ENCODE assay signal across 8 cellular contexts in the genomic region with DNA sequence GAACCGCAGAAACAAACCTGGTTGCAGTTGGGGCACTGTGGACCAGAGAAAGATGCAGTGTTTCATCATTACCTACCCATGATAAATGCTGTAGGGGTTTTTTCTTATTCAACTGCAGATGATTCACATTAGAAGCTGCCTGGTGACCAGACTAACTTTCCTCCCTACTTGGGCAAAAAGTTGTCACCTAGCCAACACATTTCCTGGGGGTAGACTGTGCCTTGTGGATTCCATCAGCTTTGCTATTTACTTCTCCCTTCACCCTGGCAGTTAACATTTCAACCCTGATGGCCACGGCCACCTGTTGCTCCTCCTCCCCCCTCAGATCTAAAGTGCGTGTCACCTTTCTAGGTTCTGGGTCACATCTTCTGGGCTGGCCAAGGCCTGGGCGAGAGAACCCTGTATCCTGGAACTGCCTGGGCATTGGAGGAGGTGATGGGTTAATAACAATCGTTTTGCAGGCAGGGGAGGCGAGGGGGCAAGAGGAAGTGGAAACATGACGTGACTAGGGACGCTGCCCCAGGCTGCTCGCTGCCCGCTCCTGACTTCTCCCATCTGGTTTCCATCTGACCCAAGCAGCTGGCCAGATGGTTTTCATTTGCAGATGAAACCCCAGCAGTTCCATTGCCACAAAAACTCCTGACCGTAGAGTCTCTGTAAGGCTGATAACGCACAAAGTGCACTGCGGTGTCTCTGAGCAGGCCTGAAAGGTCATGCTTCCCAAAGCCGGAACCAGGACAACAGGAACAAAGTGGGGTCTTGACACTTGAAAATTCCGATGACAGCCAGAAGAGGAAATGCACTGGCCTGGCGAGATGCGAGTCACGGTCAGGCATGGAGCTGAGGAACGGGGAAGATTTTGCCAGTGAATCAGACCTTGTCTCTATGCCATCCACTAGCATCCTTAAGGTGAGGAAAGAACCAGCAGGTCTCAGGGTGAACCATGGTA. TPM values are rescaled to one million over a fixed set of nuclear protein-coding genes. Genes with fewer than 3 reads are reported as not detected.
DNase-seq lines count a peak whose midpoint lies in the region; ATAC-seq and TF ChIP-seq lines count a peak whose summit lies in the region.

No MANE protein-coding gene starts in this region.

- no peaks in the 10 kb centered on the region for H3K36me3 Mint-ChIP-seq in mesothelial cell of epicardium

- intact Hi-C loops in uterus (cut with DNase I; ENCODE audit: low total_unique reads) = no loop called here

- H3K4me3 Mint-ChIP-seq in mesothelial cell of epicardium = peak overlapping the region; percentile 9

- H3K4me1 Mint-ChIP-seq in mesothelial cell of epicardium = peaks cover 58% of the 10 kb centered on the region

- H3K4me3 ChIP-seq in duodenal mucosa (ENCODE audit: low read depth in 1 of 2, low read length in 2 of 2) (no peak overlapping the region), uterus (no peak overlapping the region)

- H3K27me3 ChIP-seq in duodenal mucosa (ENCODE audit: control insufficient read depth in 1 of 2, insufficient read depth in 2 of 2, low read length in 2 of 2) (no peaks in the 10 kb centered on the region), uterus (no peaks in the 10 kb centered on the region)

- H3K9me3 Mint-ChIP-seq in mesothelial cell of epicardium = no peaks in the 10 kb centered on the region

- DNase-seq in EH (ENCODE audit: low read depth) (peak; percentile 97), RKO (ENCODE audit: low spot score) (peak; percentile 47), mesothelial cell of epicardium (ENCODE audit: low spot score in 2 of 2, unreplicated experiment in 2 of 2) (no peak), uterus (peak; percentile 65 to 78), SIG-M5 (lab: John Stamatoyannopoulos, UW) (no peak), SHP77 (lab: John Stamatoyannopoulos, UW) (no peak)

- H3K4me1 ChIP-seq in duodenal mucosa (ENCODE audit: control insufficient read depth in 1 of 2, insufficient read depth in 2 of 2, low read length in 2 of 2) (peaks cover 59 to 64% of the 10 kb centered on the region in 2 donors), uterus (peaks cover 39 to 42% of the 10 kb centered on the region in 2 donors)

- no peak for TF ChIP-seq POLR2A in uterus (IDR thresholded peaks at IDR 0.05)

- H3K36me3 ChIP-seq in duodenal mucosa (ENCODE audit: control insufficient read depth in 1 of 2, insufficient read depth in 2 of 2, low read length in 2 of 2) (peaks cover 0 to 13% of the 10 kb centered on the region in 2 donors), uterus (no peaks in the 10 kb centered on the region)

- peak overlapping the region in 1 of 2 donors; percentile 12 for H3K9ac ChIP-seq in duodenal mucosa (ENCODE audit: low read depth in 1 of 2, low read length in 2 of 2)

- ATAC-seq in GM21576 (IDR thresholded peaks at IDR 0.05; ENCODE audit: unreplicated experiment) = no peak

- H3K27me3 Mint-ChIP-seq in mesothelial cell of epicardium (ENCODE audit: low read depth) = no peaks in the 10 kb centered on the region

- peak overlapping the region; percentile 87 for H3K27ac Mint-ChIP-seq in mesothelial cell of epicardium

- TF ChIP-seq CTCF in mesothelial cell of epicardium (IDR thresholded peaks at IDR 0.05; ENCODE audit: unreplicated experiment) (no peak), uterus (IDR thresholded peaks at IDR 0.05) (no peak)

- H3K27ac ChIP-seq in duodenal mucosa (ENCODE audit: low read depth, low read length) (peak overlapping the region; percentile 64), uterus (peak overlapping the region; percentile 86 to 92)

- H3K9me3 ChIP-seq in duodenal mucosa (ENCODE audit: control insufficient read depth in 1 of 2, low read length in 2 of 2) (no peaks in the 10 kb centered on the region), uterus (no peaks in the 10 kb centered on the region)

RNA-seq across cellular contexts. Expression of a gene that starts 36.6 kb away (rescaled TPM):
- total RNA-seq in mesothelial cell of epicardium = 192 to 209 TPM (median 204 TPM) in 3 replicates
- 100 to 1,000 TPM in 3 of 4 donors, 10 to 100 TPM in 1; 94.4 to 281 (median 141) TPM for total RNA-seq in uterus

Comparison
In these comparisons a context has a peak if more than half of its experiments do, and no peak if none do; other contexts are left out.
1. DNase-seq: peak in EH (single experiment), RKO (single experiment) and uterus (2 of 2); none in mesothelial cell of epicardium (0 of 2), SIG-M5 (single experiment) and SHP77 (0 of 2).